ENCODE assay signal across 13 cellular contexts in genomic region chr11:8087185-8087584, GRCh38. TPM values are rescaled to one million over a fixed set of nuclear protein-coding genes. Genes with fewer than 3 reads are reported as not detected.
DNase-seq lines count a peak whose midpoint lies in the region; ATAC-seq and TF ChIP-seq lines count a peak whose summit lies in the region.
"Had no signal": no experiment of that assay in that cellular context is flagged by ENCODE, and none has a peak within 500 bp of the region (broad histone marks: within the 10 kb centered on the region; RNA-seq: fewer than 3 reads in every experiment).

No MANE protein-coding gene starts in this region.

- peaks cover 5% of the 10 kb centered on the region for H3K27me3 Mint-ChIP-seq in progenitor cell of endocrine pancreas

- ATAC-seq in activated naive CD4-positive, alpha-beta T cell treated with anti-CD3 and anti-CD28 coated beads, Interleukin-2, amount 50 U/mL, for 72 hours = peak; percentile 26 to 42
- peak; percentile 38 for ATAC-seq in HG03520 (IDR thresholded peaks at IDR 0.05; ENCODE audit: unreplicated experiment)
- no peak for ATAC-seq in GM21447 (IDR thresholded peaks at IDR 0.05; ENCODE audit: unreplicated experiment)

- no peak overlapping the region for H3K4me3 Mint-ChIP-seq in progenitor cell of endocrine pancreas (ENCODE audit: low read depth)
- H3K4me3 Mint-ChIP-seq: CD4-positive, alpha-beta T cell had no signal

- no peaks in the 10 kb centered on the region for H3K9me3 Mint-ChIP-seq in activated naive CD4-positive, alpha-beta T cell treated with anti-CD3 and anti-CD28 coated beads, Interleukin-2, amount 50 U/mL, for 72 hours
- H3K9me3 Mint-ChIP-seq in progenitor cell of endocrine pancreas (ENCODE audit: low read depth) = no peaks in the 10 kb centered on the region
- H3K9me3 Mint-ChIP-seq: CD4-positive, alpha-beta T cell; naive B cell had no signal

- DNase-seq in activated naive CD4-positive, alpha-beta T cell treated with anti-CD3 and anti-CD28 coated beads, Interleukin-2, amount 50 U/mL, for 72 hours (ENCODE audit: low spot score in 2 of 2) = no peak
- DNase-seq in activated naive CD4-positive, alpha-beta T cell treated with anti-CD3 and anti-CD28 coated beads, Interleukin-2, amount 50 U/mL, for 16 hours = no peak
- DNase-seq in choroid plexus epithelial cell (ENCODE audit: low read depth) (no peak), progenitor cell of endocrine pancreas (ENCODE audit: low spot score, unreplicated experiment) (no peak), NCI-H2081 treated with DMSO at 0.1 percent for 48 hours (lab: John Stamatoyannopoulos, UW) (no peak), D341Med (ENCODE audit: low spot score) (no peak)
- DNase-seq: CD4-positive, alpha-beta T cell; naive B cell; NCI-H226; stimulated activated CD4-positive, alpha-beta T cell treated with anti-CD3 and anti-CD28 coated beads, Interleukin-2, amount 100 ng/mL, for 24 hours; substantia nigra had no signal

- H3K27ac Mint-ChIP-seq in activated naive CD4-positive, alpha-beta T cell treated with anti-CD3 and anti-CD28 coated beads, Interleukin-2, amount 50 U/mL, for 72 hours = no peak overlapping the region
- H3K27ac Mint-ChIP-seq in progenitor cell of endocrine pancreas = no peak overlapping the region
- H3K27ac Mint-ChIP-seq: CD4-positive, alpha-beta T cell had no signal

- H3K4me3 ChIP-seq in choroid plexus epithelial cell (ENCODE audit: low read depth, low read length) = no peak overlapping the region

- TF ChIP-seq CTCF in choroid plexus epithelial cell (conservative IDR thresholded peaks at IDR 0.05; ENCODE audit: low read depth, low read length) = peak; percentile 46
- TF ChIP-seq CTCF in progenitor cell of endocrine pancreas (IDR thresholded peaks at IDR 0.05; ENCODE audit: unreplicated experiment) = peak; percentile 21

- H3K4me1 Mint-ChIP-seq in progenitor cell of endocrine pancreas (ENCODE audit: low read depth) = peaks cover 4% of the 10 kb centered on the region
- H3K4me1 Mint-ChIP-seq: naive B cell had no signal

- H3K36me3 Mint-ChIP-seq in activated naive CD4-positive, alpha-beta T cell treated with anti-CD3 and anti-CD28 coated beads, Interleukin-2, amount 50 U/mL, for 72 hours = no peaks in the 10 kb centered on the region
- H3K36me3 Mint-ChIP-seq in progenitor cell of endocrine pancreas (ENCODE audit: insufficient read depth) = no peaks in the 10 kb centered on the region
- H3K36me3 Mint-ChIP-seq: naive B cell had no signal

RNA-seq across cellular contexts. Expression of gene TUB, which starts 6.2 kb away (rescaled TPM):
- under 1 TPM; 0.07 to 0.41 TPM for total RNA-seq in activated naive CD4-positive, alpha-beta T cell treated with anti-CD3 and anti-CD28 coated beads, Interleukin-2, amount 50 U/mL, for 72 hours
- 14.9 and 16.3 TPM in 2 replicates for total RNA-seq in progenitor cell of endocrine pancreas

Comparison
In these comparisons a context has a peak if more than half of its experiments do, and no peak if none do; other contexts are left out.
1. RNA of gene TUB, which starts 6.2 kb away (total RNA-seq): 14.9 to 16.3 TPM in progenitor cell of endocrine pancreas; 0.07 to 0.41 TPM in activated naive CD4-positive, alpha-beta T cell treated with anti-CD3 and anti-CD28 coated beads, Interleukin-2, amount 50 U/mL, for 72 hours; every median in the first group is over 10 times any median in the second.